In genomic region chr22:27480487-27480886, GRCh38 we compare ENCODE assay signal across 14 cellular contexts.
A peak's percentile ranks its signal among the peaks of the same experiment; 100 is the strongest.
DNase-seq lines count a peak whose midpoint lies in the region; ATAC-seq and TF ChIP-seq lines count a peak whose summit lies in the region.
"Had no signal": no experiment of that assay in that cellular context is flagged by ENCODE, and none has a peak within 500 bp of the region (broad histone marks: within the 10 kb centered on the region; RNA-seq: fewer than 3 reads in every experiment).

No MANE protein-coding gene starts in this region.

- peak in 10 of 56 donors; percentile 10 to 39 (median 18) for TF ChIP-seq CTCF in dorsolateral prefrontal cortex (IDR thresholded peaks at IDR 0.05 in 54 of 56, conservative IDR thresholded peaks at IDR 0.05 in 2 of 56; ENCODE audit: low read depth in 1 of 56, partially characterized antibody in 56 of 56)
- no peak for TF ChIP-seq CTCF in nephron progenitor cell (IDR thresholded peaks at IDR 0.05)

- ATAC-seq in GM21367 (IDR thresholded peaks at IDR 0.05; ENCODE audit: unreplicated experiment) (no peak), T-helper 17 cell (no peak)

- H3K27me3 Mint-ChIP-seq in nephron progenitor cell (ENCODE audit: low read depth, poor library complexity) (peaks cover 42% of the 10 kb centered on the region), T-helper 17 cell (peaks cover 8% of the 10 kb centered on the region)
- H3K27me3 Mint-ChIP-seq: activated naive CD8-positive, alpha-beta T cell; IgD-negative memory B cell had no signal

- no peaks in the 10 kb centered on the region for H3K9me3 Mint-ChIP-seq in nephron progenitor cell

- H3K9me3 ChIP-seq in T-helper 17 cell (ENCODE audit: control insufficient read depth, low read length, poor library complexity, severe bottlenecking) = no peaks in the 10 kb centered on the region
- H3K9me3 ChIP-seq: colonic mucosa had no signal

- DNase-seq in DMS153 (lab: John Stamatoyannopoulos, UW) (peak; percentile 65), NCI-H2107 treated with DMSO at 0.1 percent for 48 hours (lab: John Stamatoyannopoulos, UW; ENCODE audit: unreplicated experiment) (peak; percentile 22), dorsolateral prefrontal cortex (peak in 9 of 10 donors; percentile 31 to 75 (median 57)), nephron progenitor cell (peak; percentile 30), T-helper 17 cell (no peak), UCSD-AML1 (lab: John Stamatoyannopoulos, UW; ENCODE audit: unreplicated experiment) (no peak)
- DNase-seq in effector CD4-positive, alpha-beta T cell = no peak
- DNase-seq: activated CD8-positive, alpha-beta memory T cell treated with anti-CD3 and anti-CD28 coated beads for 24 hours; colonic mucosa; NCI-H187; T-helper 9 cell had no signal

- H3K4me3 Mint-ChIP-seq in nephron progenitor cell (no peak overlapping the region), T-helper 17 cell (no peak overlapping the region)
- H3K4me3 Mint-ChIP-seq: activated naive CD8-positive, alpha-beta T cell; IgD-negative memory B cell had no signal

- no peak overlapping the region for H3K27ac Mint-ChIP-seq in nephron progenitor cell
- H3K27ac Mint-ChIP-seq in T-helper 17 cell = no peak overlapping the region
- H3K27ac Mint-ChIP-seq: activated naive CD8-positive, alpha-beta T cell; IgD-negative memory B cell had no signal

- no peak overlapping the region for H3K4me3 ChIP-seq in dorsolateral prefrontal cortex
- H3K4me3 ChIP-seq: colonic mucosa had no signal

- H3K36me3 Mint-ChIP-seq in nephron progenitor cell (ENCODE audit: low read depth) = no peaks in the 10 kb centered on the region
- H3K36me3 Mint-ChIP-seq in T-helper 17 cell (ENCODE audit: low read depth) = no peaks in the 10 kb centered on the region
- H3K36me3 Mint-ChIP-seq: activated naive CD8-positive, alpha-beta T cell; IgD-negative memory B cell had no signal

- H3K27ac ChIP-seq in dorsolateral prefrontal cortex = peak overlapping the region in 45 of 59 donors; percentile 13 to 86 (median 67)
- H3K27ac ChIP-seq: colonic mucosa had no signal

- H3K27me3 ChIP-seq in dorsolateral prefrontal cortex = peaks cover 0 to 9% (median 0%) of the 10 kb centered on the region in 45 donors
- H3K27me3 ChIP-seq: colonic mucosa had no signal

- peaks cover 77% of the 10 kb centered on the region for H3K4me1 Mint-ChIP-seq in nephron progenitor cell
- no peaks in the 10 kb centered on the region for H3K4me1 Mint-ChIP-seq in T-helper 17 cell
- H3K4me1 Mint-ChIP-seq: IgD-negative memory B cell had no signal

- intact Hi-C loops in dorsolateral prefrontal cortex (cut with DNase I) = loop anchor here in 1 of 2 donors (2.0 to 10.0 kb wide), 3 partner anchors 18 to 322 kb away; partner anchors contain the start of gene MN1

Comparison
In these comparisons a context has a peak if more than half of its experiments do, and no peak if none do; other contexts are left out.
1. DNase-seq: peak in DMS153 (single experiment), NCI-H2107 treated with DMSO at 0.1 percent for 48 hours (single experiment), dorsolateral prefrontal cortex (9 of 10) and nephron progenitor cell (single experiment); none in effector CD4-positive, alpha-beta T cell (single experiment), T-helper 17 cell (0 of 3) and UCSD-AML1 (single experiment).